9 cellular contexts compared by ENCODE assay signal in the genomic region with DNA sequence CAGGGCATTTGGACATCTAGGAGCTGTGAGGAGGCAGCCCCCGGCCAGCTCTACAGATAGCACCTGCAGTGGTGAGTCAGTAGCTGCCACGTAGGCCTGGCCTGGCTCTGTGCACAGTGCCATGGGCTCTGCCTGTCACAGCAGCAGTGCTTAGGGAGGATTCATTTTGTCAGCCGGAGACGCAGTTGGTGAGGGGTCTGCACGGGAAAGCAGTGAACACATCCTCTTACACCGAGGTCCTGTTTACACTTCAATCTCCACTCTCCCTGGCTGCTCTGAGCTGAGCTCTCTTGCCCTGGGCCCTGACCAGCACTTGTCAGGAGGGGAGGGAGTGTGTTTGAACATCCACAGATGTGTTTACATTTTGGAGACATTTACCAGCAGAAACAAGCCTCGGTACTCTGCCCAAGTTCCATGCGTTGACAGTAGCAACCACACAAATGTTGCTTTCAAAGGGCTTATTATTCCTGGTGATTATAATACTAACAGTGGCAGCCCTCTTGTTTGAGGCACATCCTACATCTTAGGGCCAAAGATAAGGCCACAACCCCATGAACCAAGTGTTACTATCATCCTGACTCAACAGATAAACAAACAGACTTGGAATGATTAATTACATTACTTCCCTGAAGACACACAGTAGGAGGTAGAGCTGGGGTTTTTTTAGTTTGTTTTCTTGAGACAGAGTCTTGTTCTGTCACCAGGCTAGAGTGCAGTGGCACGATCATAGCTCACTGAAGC.
DNase-seq lines count a peak whose midpoint lies in the region; ATAC-seq, FAIRE-seq and TF ChIP-seq lines count a peak whose summit lies in the region.
"Had no signal": no experiment of that assay in that cellular context is flagged by ENCODE, and none has a peak within 500 bp of the region (broad histone marks: within the 10 kb centered on the region; RNA-seq: fewer than 3 reads in every experiment).

No MANE protein-coding gene starts in this region.

- POLR2A ChIA-PET in H1 (lab: Charles Lee; ENCODE audit: partially characterized antibody): interaction anchor here (1.6 kb wide), 1 partner anchor 230 kb away, joined by 4 read pairs; no protein-coding TSS in a partner anchor

- H4K91ac ChIP-seq in H1 (replicated peaks; ENCODE audit: insufficient read length, low read length): no peak overlapping the region

- H3K4me3 ChIP-seq in H1 (ENCODE audit: extremely low read depth in 1 of 4, insufficient read depth in 2 of 4, low read depth in 3 of 4, low read length in 4 of 4): no peak overlapping the region

- H2BK20ac ChIP-seq in H1 (ENCODE audit: low read length): no peak overlapping the region

- H4K20me1 ChIP-seq in H1 (replicated peaks in 1 of 2; ENCODE audit: control insufficient read depth in 1 of 2, insufficient read depth in 2 of 2, low read length in 2 of 2): no peaks in the 10 kb centered on the region

- H3K27me3 ChIP-seq in H1 (replicated peaks in 1 of 4; ENCODE audit: control insufficient read depth in 3 of 4, extremely low read depth in 1 of 4, insufficient read depth in 3 of 4, low read length in 3 of 4): no peaks in the 10 kb centered on the region; a peak in 1 of 7 replicates

- ATAC-seq in HG02840 (IDR thresholded peaks at IDR 0.05; ENCODE audit: low FRiP score, unreplicated experiment) (no peak), GM18868 (IDR thresholded peaks at IDR 0.05; ENCODE audit: unreplicated experiment) (no peak)

- H3K23me2 ChIP-seq in H1 (ENCODE audit: low read depth, low read length): no peaks in the 10 kb centered on the region

- H3K79me1 ChIP-seq in H1 (ENCODE audit: low read depth, low read length): no peaks in the 10 kb centered on the region

- H3K9me3 ChIP-seq in H1 (ENCODE audit: insufficient read depth in 2 of 2, low read depth in 1 of 2, low read length in 1 of 2): no peaks in the 10 kb centered on the region; a peak in 2 of 4 replicates

- H2AFZ ChIP-seq in H1 (ENCODE audit: low read length): 0 out of 2 replicates have a peak overlapping the region, but pooled peaks have one; percentile 20

- no peak for TF ChIP-seq CTCF in H1 (IDR thresholded peaks at IDR 0.05; ENCODE audit: control extremely low read depth in 1 of 3, insufficient read depth in 1 of 3, low read depth in 1 of 3, low read length in 3 of 3)

- H2BK5ac ChIP-seq in H1 (ENCODE audit: low read depth, low read length): no peak overlapping the region

- H3K14ac ChIP-seq in H1 (ENCODE audit: insufficient read length): no peak overlapping the region

- TF ChIP-seq RAD21 in H1 (IDR thresholded peaks at IDR 0.05 in 1 of 2, conservative IDR thresholded peaks at IDR 0.05 in 1 of 2; ENCODE audit: low read depth in 2 of 2, low read length in 2 of 2): no peak

- peak; percentile 81 for DNase-seq in H4 (ENCODE audit: low spot score)
- DNase-seq in NCI-H460 (ENCODE audit: extremely low read depth, low read depth): peak; percentile 36
- DNase-seq in H1 (ENCODE audit: low read depth in 1 of 2, low spot score in 2 of 2): no peak
- peak; percentile 41 for DNase-seq in occipital lobe (lab: John Stamatoyannopoulos, UW)
- DNase-seq in CD1c-positive myeloid dendritic cell (ENCODE audit: extremely low spot score): no peak
- no peak for DNase-seq in SIG-M5 (lab: John Stamatoyannopoulos, UW)
- DNase-seq: NCI-H2107 had no signal

- CTCF ChIA-PET in H1 (lab: Charles Lee; ENCODE audit: partially characterized antibody): interaction anchor here (0.6 to 1.3 kb wide), 4 partner anchors 76 to 591 kb away, joined by 3 to 4 read pairs (median 3); no protein-coding TSS in a partner anchor

- H3K36me3 ChIP-seq in H1 (ENCODE audit: control insufficient read depth in 2 of 4, insufficient read depth in 4 of 4, low read length in 3 of 4): no peaks in the 10 kb centered on the region

- no peak for TF ChIP-seq POLR2A in H1 (IDR thresholded peaks at IDR 0.05; ENCODE audit: control extremely low read depth in 1 of 2, low read depth in 2 of 2, low read length in 2 of 2)

- FAIRE-seq in H1 (lab: Jason Lieb, UNC): no peak

- H3K4me1 ChIP-seq in H1 (replicated peaks in 1 of 4; ENCODE audit: control insufficient read depth in 3 of 4, insufficient read depth in 4 of 4, low read length in 3 of 4): peaks cover 0 to 5% (median 0%) of the 10 kb centered on the region in 4 experiments; a peak in 3 of 7 replicates

- no peak overlapping the region for H3K9ac ChIP-seq in H1 (replicated peaks in 1 of 4; ENCODE audit: extremely low read depth in 1 of 4, low read depth in 3 of 4, low read length in 3 of 4)

- H2AK5ac ChIP-seq in H1 (ENCODE audit: low read depth, low read length): no peak overlapping the region

- no peak overlapping the region for H3K4me2 ChIP-seq in H1 (ENCODE audit: insufficient read depth in 1 of 2, low read depth in 2 of 2, low read length in 2 of 2)

- H4K5ac ChIP-seq in H1 (ENCODE audit: insufficient read length, low read depth, low read length): no peak overlapping the region

- no peaks in the 10 kb centered on the region for H3K79me2 ChIP-seq in H1 (ENCODE audit: control insufficient read depth in 1 of 2, insufficient read depth in 2 of 2, low read length in 2 of 2)

- H4K8ac ChIP-seq in H1 (ENCODE audit: extremely low read depth, insufficient read depth, low read length): no peak overlapping the region

- no peak overlapping the region for H3K27ac ChIP-seq in H1 (ENCODE audit: low read depth, low read length)

- no peak overlapping the region for H2BK15ac ChIP-seq in H1 (ENCODE audit: low read length)

- TF ChIP-seq EP300 in H1 (IDR thresholded peaks at IDR 0.05; ENCODE audit: borderline replicate concordance in 1 of 2, low read depth in 2 of 2, low read length in 2 of 2): no peak

- H3K23ac ChIP-seq in H1 (ENCODE audit: insufficient read length): no peak overlapping the region

- 87% methylated on average over 8 of the region's 9 CpGs; no CpG with 5 or more reads in 1 of the 2 experiments for WGBS in H1 (ENCODE audit: extremely low coverage in 1 of 2, insufficient coverage in 1 of 2, insufficient read length in 1 of 2, insufficient replicate concordance in 2 of 2, low coverage in 1 of 2, low lambda C conversion rate in 2 of 2, missing lambda C conversion rate in 1 of 2), 2 experiments

- no peak overlapping the region for H3K4ac ChIP-seq in H1 (replicated peaks; ENCODE audit: insufficient read length, low read depth, low read length)

- H3K56ac ChIP-seq in H1 (replicated peaks; ENCODE audit: insufficient read length, low read depth, low read length): no peak overlapping the region

- no peak overlapping the region for H2BK12ac ChIP-seq in H1 (ENCODE audit: low read depth, low read length)

- H3K18ac ChIP-seq in H1 (ENCODE audit: extremely low read depth, low read length): no peak overlapping the region

- no peak overlapping the region for H2BK120ac ChIP-seq in H1 (replicated peaks; ENCODE audit: low read depth, low read length)

TF ChIP-seq in H1, 55 proteins besides CTCF, POLR2A, EP300 and RAD21:
- TF ChIP-seq, protein P1, sequence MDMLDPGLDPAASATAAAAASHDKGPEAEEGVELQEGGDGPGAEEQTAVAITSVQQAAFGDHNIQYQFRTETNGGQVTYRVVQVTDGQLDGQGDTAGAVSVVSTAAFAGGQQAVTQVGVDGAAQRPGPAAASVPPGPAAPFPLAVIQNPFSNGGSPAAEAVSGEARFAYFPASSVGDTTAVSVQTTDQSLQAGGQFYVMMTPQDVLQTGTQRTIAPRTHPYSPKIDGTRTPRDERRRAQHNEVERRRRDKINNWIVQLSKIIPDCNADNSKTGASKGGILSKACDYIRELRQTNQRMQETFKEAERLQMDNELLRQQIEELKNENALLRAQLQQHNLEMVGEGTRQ (IDR thresholded peaks at IDR 0.05; ENCODE audit: low read length): no peak
- TF ChIP-seq SP1 (IDR thresholded peaks at IDR 0.05; ENCODE audit: low read depth, low read length): no peak
- no peak for TF ChIP-seq POLR2AphosphoS5 (IDR thresholded peaks at IDR 0.05; ENCODE audit: low read depth, low read length)
- TF ChIP-seq KDM5A (IDR thresholded peaks at IDR 0.05; ENCODE audit: low read length): no peak
- TF ChIP-seq MAFK (IDR thresholded peaks at IDR 0.05; ENCODE audit: low read depth, low read length): no peak
- TF ChIP-seq EZH2 (IDR thresholded peaks at IDR 0.05; ENCODE audit: low read depth, low read length, severe bottlenecking): no peak
- no peak for TF ChIP-seq RBBP5 (IDR thresholded peaks at IDR 0.05; ENCODE audit: borderline replicate concordance, low read depth, low read length)
- TF ChIP-seq, protein P2, sequence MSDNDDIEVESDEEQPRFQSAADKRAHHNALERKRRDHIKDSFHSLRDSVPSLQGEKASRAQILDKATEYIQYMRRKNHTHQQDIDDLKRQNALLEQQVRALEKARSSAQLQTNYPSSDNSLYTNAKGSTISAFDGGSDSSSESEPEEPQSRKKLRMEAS (IDR thresholded peaks at IDR 0.05): no peak
- TF ChIP-seq, protein P3, sequence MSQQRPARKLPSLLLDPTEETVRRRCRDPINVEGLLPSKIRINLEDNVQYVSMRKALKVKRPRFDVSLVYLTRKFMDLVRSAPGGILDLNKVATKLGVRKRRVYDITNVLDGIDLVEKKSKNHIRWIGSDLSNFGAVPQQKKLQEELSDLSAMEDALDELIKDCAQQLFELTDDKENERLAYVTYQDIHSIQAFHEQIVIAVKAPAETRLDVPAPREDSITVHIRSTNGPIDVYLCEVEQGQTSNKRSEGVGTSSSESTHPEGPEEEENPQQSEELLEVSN (IDR thresholded peaks at IDR 0.05): no peak

Comparison
In these comparisons a context has a peak if more than half of its experiments do, and no peak if none do; other contexts are left out.
1. DNase-seq: peak in H4 (single experiment), NCI-H460 (single experiment) and occipital lobe (single experiment); none in H1 (0 of 2), CD1c-positive myeloid dendritic cell (single experiment) and SIG-M5 (single experiment).